In the genomic region with DNA sequence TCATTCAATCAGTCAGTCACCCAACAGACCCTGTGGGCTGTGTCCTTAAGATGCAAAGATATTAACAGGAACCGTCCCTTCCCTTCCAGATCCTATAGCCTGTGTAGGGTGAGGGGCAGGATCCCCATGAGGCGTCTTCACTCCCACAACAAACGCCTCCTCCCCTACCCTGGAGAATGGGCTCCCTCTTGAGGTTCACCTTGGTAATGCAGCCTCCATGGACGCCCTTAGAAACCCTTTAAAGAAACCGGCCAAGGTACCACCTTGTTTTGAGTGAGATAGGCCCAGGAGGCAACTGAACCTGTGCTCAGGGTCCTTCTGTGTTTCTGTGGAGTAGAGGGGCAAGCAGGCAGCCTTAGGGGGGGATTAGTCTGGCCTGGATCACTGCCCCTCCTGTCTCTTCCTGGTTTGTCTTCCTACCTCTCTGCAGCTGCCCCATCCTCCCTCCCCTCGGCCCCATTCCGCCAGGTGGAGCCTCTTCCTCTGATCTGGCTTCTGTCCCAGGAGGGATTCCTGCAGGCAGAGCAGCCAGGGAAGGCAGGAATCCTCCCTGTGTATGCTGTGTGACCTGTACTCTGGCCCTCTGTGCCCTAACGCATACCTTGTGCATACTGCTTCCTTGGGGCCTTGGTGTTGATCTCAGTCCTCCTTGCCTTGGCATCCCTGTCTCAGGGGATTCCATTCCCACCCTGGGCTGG, we compare ENCODE assay signal across 9 cellular contexts. TPM values are rescaled to one million over a fixed set of nuclear protein-coding genes. Genes with fewer than 3 reads are reported as not detected.
DNase-seq lines count a peak whose midpoint lies in the region; ATAC-seq lines count a peak whose summit lies in the region.
"Had no signal": no experiment of that assay in that cellular context is flagged by ENCODE, and none has a peak within 500 bp of the region (broad histone marks: within the 10 kb centered on the region; RNA-seq: fewer than 3 reads in every experiment).

No MANE protein-coding gene starts in this region.

- CTCF ChIA-PET in activated CD8-positive, alpha-beta memory T cell treated with anti-CD3 and anti-CD28 coated beads, Interleukin-2, amount 10 ng/mL, durations not matched to agents 7 days and 5 days (lab: Charles Lee), result interaction anchor here (0.6 to 3.7 kb wide), 9 partner anchors 11 to 706 kb away, joined by 3 to 22 read pairs (median 3); a partner anchor contains a TSS

- no peaks in the 10 kb centered on the region for H3K9me3 Mint-ChIP-seq in activated CD8-positive, alpha-beta memory T cell treated with anti-CD3 and anti-CD28 coated beads, Interleukin-2, amount 10 ng/mL, durations not matched to agents 7 days and 5 days (ENCODE audit: low read depth)
- H3K9me3 Mint-ChIP-seq: T-helper 1 cell treated with Interleukin-12 subunit alpha and Interleukin-12 subunit beta and Interleukin-4 antibody, amounts not matched to agents 30 μg/mL and 1 μg/mL, for 36 hours had no signal

- peak overlapping the region; percentile 5 for H3K27ac Mint-ChIP-seq in activated CD8-positive, alpha-beta memory T cell treated with anti-CD3 and anti-CD28 coated beads, Interleukin-2, amount 10 ng/mL, durations not matched to agents 7 days and 5 days
- H3K27ac Mint-ChIP-seq: T-helper 1 cell treated with Interleukin-12 subunit alpha and Interleukin-12 subunit beta and Interleukin-4 antibody, amounts not matched to agents 30 μg/mL and 1 μg/mL, for 36 hours had no signal

- H3K27me3 ChIP-seq in mucosa of stomach (ENCODE audit: control insufficient read depth, insufficient read depth, low read length), result peaks cover 3% of the 10 kb centered on the region

- H3K4me3 ChIP-seq in mucosa of stomach (ENCODE audit: low read length), result no peak overlapping the region

- H3K36me3 ChIP-seq in mucosa of stomach (ENCODE audit: control insufficient read depth, insufficient read depth, low read length), result no peaks in the 10 kb centered on the region

- peak overlapping the region; percentile 29 for H3K9ac ChIP-seq in mucosa of stomach (ENCODE audit: low read length)

- no peaks in the 10 kb centered on the region for H3K9me3 ChIP-seq in mucosa of stomach (ENCODE audit: control insufficient read depth, low read length)

- no peak overlapping the region for H3K27ac ChIP-seq in epithelial cell of prostate

- peak; percentile 90 for ATAC-seq in activated CD8-positive, alpha-beta memory T cell treated with anti-CD3 and anti-CD28 coated beads, Interleukin-2, amount 10 ng/mL, durations not matched to agents 7 days and 5 days
- no peak for ATAC-seq in HG02981 (IDR thresholded peaks at IDR 0.05; ENCODE audit: unreplicated experiment)

- H3K4me1 Mint-ChIP-seq in activated CD8-positive, alpha-beta memory T cell treated with anti-CD3 and anti-CD28 coated beads, Interleukin-2, amount 10 ng/mL, durations not matched to agents 7 days and 5 days, result peaks cover 5% of the 10 kb centered on the region

- peaks cover 8% of the 10 kb centered on the region for H3K4me1 ChIP-seq in mucosa of stomach (ENCODE audit: control insufficient read depth, insufficient read depth, low read length)

- H3K27me3 Mint-ChIP-seq in activated CD8-positive, alpha-beta memory T cell treated with anti-CD3 and anti-CD28 coated beads, Interleukin-2, amount 10 ng/mL, durations not matched to agents 7 days and 5 days, result peaks cover 9% of the 10 kb centered on the region

- H3K4me3 Mint-ChIP-seq in activated CD8-positive, alpha-beta memory T cell treated with anti-CD3 and anti-CD28 coated beads, Interleukin-2, amount 10 ng/mL, durations not matched to agents 7 days and 5 days, result no peak overlapping the region
- H3K4me3 Mint-ChIP-seq: T-helper 1 cell treated with Interleukin-12 subunit alpha and Interleukin-12 subunit beta and Interleukin-4 antibody, amounts not matched to agents 30 μg/mL and 1 μg/mL, for 36 hours had no signal

- no peaks in the 10 kb centered on the region for H3K36me3 Mint-ChIP-seq in activated CD8-positive, alpha-beta memory T cell treated with anti-CD3 and anti-CD28 coated beads, Interleukin-2, amount 10 ng/mL, durations not matched to agents 7 days and 5 days

- DNase-seq in COLO668 (lab: John Stamatoyannopoulos, UW; ENCODE audit: unreplicated experiment) (peak; percentile 79), HT1080 (ENCODE audit: low read depth) (peak; percentile 71), NOMO-1 treated with DMSO at 0.1 percent for 48 hours (lab: John Stamatoyannopoulos, UW; ENCODE audit: unreplicated experiment) (peak; percentile 51), epithelial cell of prostate (ENCODE audit: low read depth, low spot score) (peak; percentile 26)
- DNase-seq in activated CD8-positive, alpha-beta memory T cell treated with anti-CD3 and anti-CD28 coated beads, Interleukin-2, amount 10 ng/mL, durations not matched to agents 7 days and 5 days, result peak; percentile 86
- DNase-seq in stimulated activated CD8-positive, alpha-beta memory T cell treated with anti-CD3 and anti-CD28 coated beads, Interleukin-7, amount 100 ng/mL, for 24 hours (ENCODE audit: low read depth), result peak; percentile 72

RNA-seq across cellular contexts. Expression of gene GUCA1A, which starts 6.6 kb away (rescaled TPM):
- total RNA-seq in HT1080 (2014; rRNA removed; shearing (Covaris generic)), result not detected in 2 replicates
- not detected in 2 replicates for polyA plus RNA-seq in HT1080 (2015; cell fraction: cytosol; rRNA removed)
- not detected in 2 replicates for polyA plus RNA-seq in HT1080 (2015; cell fraction: nucleus; rRNA removed)
- not detected for total RNA-seq in activated CD8-positive, alpha-beta memory T cell treated with anti-CD3 and anti-CD28 coated beads, Interleukin-2, amount 10 ng/mL, durations not matched to agents 7 days and 5 days

RNA-seq across cellular contexts. Expression of gene C6orf132, which starts 24.2 kb away (rescaled TPM):
- total RNA-seq in HT1080 (2014; rRNA removed; shearing (Covaris generic)), result not detected in 2 replicates
- polyA plus RNA-seq in HT1080 (2015; cell fraction: cytosol; rRNA removed), result not detected in 2 replicates
- not detected in 2 replicates for polyA plus RNA-seq in HT1080 (2015; cell fraction: nucleus; rRNA removed)
- total RNA-seq in activated CD8-positive, alpha-beta memory T cell treated with anti-CD3 and anti-CD28 coated beads, Interleukin-2, amount 10 ng/mL, durations not matched to agents 7 days and 5 days, result under 1 TPM; 0.16 to 0.18 TPM

RNA-seq across cellular contexts. Expression of gene GUCA1B, which starts 28.2 kb away (rescaled TPM):
- 0.07 TPM in 1 of 2 replicates, not detected in the other for total RNA-seq in HT1080 (2014; rRNA removed; shearing (Covaris generic))
- 0.11 and 0.65 TPM in 2 replicates for polyA plus RNA-seq in HT1080 (2015; cell fraction: cytosol; rRNA removed)
- polyA plus RNA-seq in HT1080 (2015; cell fraction: nucleus; rRNA removed), result 0.97 and 1.2 TPM in 2 replicates
- total RNA-seq in activated CD8-positive, alpha-beta memory T cell treated with anti-CD3 and anti-CD28 coated beads, Interleukin-2, amount 10 ng/mL, durations not matched to agents 7 days and 5 days, result 1 to 10 TPM in 1 of 2 experiments, under 1 TPM in 1; 0.94 to 1.8 TPM

RNA-seq across cellular contexts. Expression of gene MRPS10, which starts 51.1 kb away (rescaled TPM):
- 60.2 and 76.1 TPM in 2 replicates for total RNA-seq in HT1080 (2014; rRNA removed; shearing (Covaris generic))
- 114 and 119 TPM in 2 replicates for polyA plus RNA-seq in HT1080 (2015; cell fraction: cytosol; rRNA removed)
- 51.0 and 53.3 TPM in 2 replicates for polyA plus RNA-seq in HT1080 (2015; cell fraction: nucleus; rRNA removed)
- 10 to 100 TPM; 28.8 to 36.5 TPM for total RNA-seq in activated CD8-positive, alpha-beta memory T cell treated with anti-CD3 and anti-CD28 coated beads, Interleukin-2, amount 10 ng/mL, durations not matched to agents 7 days and 5 days

Comparison
In these comparisons a context has a peak if more than half of its experiments do, and no peak if none do; other contexts are left out.
1. DNase-seq: peak in every context shown above with its lines; median percentile 86 in activated CD8-positive, alpha-beta memory T cell treated with anti-CD3 and anti-CD28 coated beads, Interleukin-2, amount 10 ng/mL, durations not matched to agents 7 days and 5 days; 79 in COLO668; 72 in stimulated activated CD8-positive, alpha-beta memory T cell treated with anti-CD3 and anti-CD28 coated beads, Interleukin-7, amount 100 ng/mL, for 24 hours; 71 in HT1080; 51 in NOMO-1 treated with DMSO at 0.1 percent for 48 hours; 26 in epithelial cell of prostate.